ENCODE assay signal across 8 cellular contexts in genomic region chr7:2567663-2568238, GRCh38. TPM values are rescaled to one million over a fixed set of nuclear protein-coding genes. Genes with fewer than 3 reads are reported as not detected.
DNase-seq lines count a peak whose midpoint lies in the region; ATAC-seq, FAIRE-seq and TF ChIP-seq lines count a peak whose summit lies in the region.

No MANE protein-coding gene starts in this region.

- no peak for TF ChIP-seq CTCF in MCF 10A (IDR thresholded peaks at IDR 0.05; ENCODE audit: unreplicated experiment)
- no peak for TF ChIP-seq CTCF in breast epithelium (IDR thresholded peaks at IDR 0.05)
- TF ChIP-seq CTCF in ascending aorta (IDR thresholded peaks at IDR 0.05): peak; percentile 36 to 57 (median 38)
- peak in 2 of 3 experiments; percentile 15 to 44 for TF ChIP-seq CTCF in keratinocyte (optimal IDR thresholded peaks at IDR 0.05 in 1 of 3, IDR thresholded peaks at IDR 0.05 in 1 of 3, conservative IDR thresholded peaks at IDR 0.05 in 1 of 3; ENCODE audit: extremely low read depth in 1 of 3, insufficient read depth in 2 of 3, low read length in 3 of 3)

- H3K27ac ChIP-seq in breast epithelium: no peak overlapping the region
- H3K27ac ChIP-seq in ascending aorta: no peak overlapping the region
- H3K27ac ChIP-seq in keratinocyte (ENCODE audit: control insufficient read depth, insufficient read depth, low read length): no peak overlapping the region
- H3K27ac ChIP-seq in aorta (ENCODE audit: low read depth in 1 of 2, low read length in 2 of 2): no peak overlapping the region

- DNase-seq in MCF 10A (ENCODE audit: unreplicated experiment) (peak; percentile 6), breast epithelium (ENCODE audit: low spot score in 2 of 2) (no peak), ascending aorta (ENCODE audit: low spot score in 2 of 2) (no peak), keratinocyte (ENCODE audit: low read depth, low spot score) (no peak), aorta (peak in 1 of 2 donors; percentile 72), MV-4-11 (lab: John Stamatoyannopoulos, UW) (no peak), 8988T (no peak)

- no peaks in the 10 kb centered on the region for H3K36me3 ChIP-seq in breast epithelium
- peaks cover 7 to 8% of the 10 kb centered on the region in 2 donors for H3K36me3 ChIP-seq in ascending aorta
- H3K36me3 ChIP-seq in keratinocyte (ENCODE audit: control insufficient read depth in 2 of 2, extremely low read depth in 1 of 2, insufficient read depth in 2 of 2, low read length in 2 of 2): peaks cover 2 to 7% of the 10 kb centered on the region in 2 experiments
- no peaks in the 10 kb centered on the region for H3K36me3 ChIP-seq in aorta (ENCODE audit: control insufficient read depth in 1 of 2, insufficient read depth in 2 of 2, low read length in 1 of 2)

- H4K20me1 ChIP-seq in keratinocyte (ENCODE audit: control insufficient read depth, extremely low read depth, insufficient read depth, low read length): peaks cover 4% of the 10 kb centered on the region

- no peaks in the 10 kb centered on the region for H3K9me1 ChIP-seq in keratinocyte (ENCODE audit: control insufficient read depth, extremely low read depth, insufficient read depth, low read length)

- no peaks in the 10 kb centered on the region for H3K9me3 ChIP-seq in breast epithelium
- no peaks in the 10 kb centered on the region for H3K9me3 ChIP-seq in ascending aorta
- no peaks in the 10 kb centered on the region for H3K9me3 ChIP-seq in keratinocyte (ENCODE audit: control insufficient read depth, low read depth, low read length)
- H3K9me3 ChIP-seq in aorta (ENCODE audit: control insufficient read depth, low read length): no peaks in the 10 kb centered on the region

- no peak for FAIRE-seq in keratinocyte (lab: Jason Lieb, UNC)

- intact Hi-C loops in MCF 10A (cut with micrococcal nuclease): no loop called here
- intact Hi-C loops in breast epithelium (cut with DNase I; ENCODE audit: low total_unique reads): no loop called here
- intact Hi-C loops in ascending aorta (cut with DNase I): loop anchor here (1.0 kb wide), 1 partner anchor 114 kb away; no protein-coding TSS in a partner anchor
- intact Hi-C loops in aorta (cut with DNase I): loop anchor here in 1 of 2 donors (1.0 kb wide), 1 partner anchor 114 kb away; no protein-coding TSS in a partner anchor

- no peaks in the 10 kb centered on the region for H3K4me1 Mint-ChIP-seq in MCF 10A (ENCODE audit: insufficient read depth, unreplicated experiment)

- peaks cover 0 to 4% of the 10 kb centered on the region in 2 donors for H3K4me1 ChIP-seq in breast epithelium
- H3K4me1 ChIP-seq in ascending aorta: no peaks in the 10 kb centered on the region
- H3K4me1 ChIP-seq in keratinocyte (ENCODE audit: control insufficient read depth, extremely low read depth, insufficient read depth, low read length): peaks cover 10% of the 10 kb centered on the region
- H3K4me1 ChIP-seq in aorta (ENCODE audit: control insufficient read depth in 1 of 2, insufficient read depth in 2 of 2, low read length in 2 of 2): no peaks in the 10 kb centered on the region

- no peak overlapping the region for H3K9ac ChIP-seq in keratinocyte (ENCODE audit: control insufficient read depth, extremely low read depth, insufficient read depth, low read length)

- 30 to 34% methylated on average over 16 of the region's 16 CpGs for WGBS in aorta, 2 donors

- H3K79me2 ChIP-seq in keratinocyte (ENCODE audit: control insufficient read depth, insufficient read depth, low read length): peaks cover 7% of the 10 kb centered on the region

- no peak overlapping the region for H3K27ac Mint-ChIP-seq in MCF 10A (ENCODE audit: low read depth, unreplicated experiment)

- dilution Hi-C loops in keratinocyte (cut with MboI; ENCODE audit: extremely low pct_ligation_motif_present, low sequenced_read_pairs): no loop called here

- no peak overlapping the region for H3K4me2 ChIP-seq in keratinocyte (ENCODE audit: control insufficient read depth, extremely low read depth, insufficient read depth, low read depth, low read length)

- no peak for TF ChIP-seq POLR2A in breast epithelium (IDR thresholded peaks at IDR 0.05)

- H3K9me3 Mint-ChIP-seq in MCF 10A (ENCODE audit: unreplicated experiment): no peaks in the 10 kb centered on the region

- CTCF ChIA-PET in MCF 10A (lab: Yijun Ruan, JAX): interaction anchor here (1.0 to 1.2 kb wide), 2 partner anchors 75 to 103 kb away, joined by 3 to 6 read pairs; no protein-coding TSS in a partner anchor

- no peaks in the 10 kb centered on the region for H3K27me3 Mint-ChIP-seq in MCF 10A (ENCODE audit: insufficient read depth, unreplicated experiment)

- no peak overlapping the region for H2AFZ ChIP-seq in keratinocyte (ENCODE audit: control insufficient read depth, low read length)

- H3K4me3 ChIP-seq in breast epithelium (no peak overlapping the region), ascending aorta (no peak overlapping the region), keratinocyte (ENCODE audit: control insufficient read depth in 2 of 3, extremely low read depth in 1 of 3, insufficient read depth in 2 of 3, low read depth in 1 of 3, low read length in 3 of 3) (no peak overlapping the region), aorta (ENCODE audit: low read length in 2 of 2) (no peak overlapping the region)

- POLR2A ChIA-PET in MCF 10A (lab: Yijun Ruan, JAX): no interaction called here

- no TSS peak for BruUV-seq in MCF 10A (replicated peaks; lab: Mats Ljungman, UMichigan)

- no peak overlapping the region for H3K4me3 Mint-ChIP-seq in MCF 10A (ENCODE audit: unreplicated experiment)

- ATAC-seq in aorta (ENCODE audit: low FRiP score) (peak; percentile 55), HG02852 (IDR thresholded peaks at IDR 0.05; ENCODE audit: unreplicated experiment) (no peak)

- H3K36me3 Mint-ChIP-seq in MCF 10A (ENCODE audit: insufficient read depth, unreplicated experiment): peaks cover 21% of the 10 kb centered on the region

- no peaks in the 10 kb centered on the region for H3K27me3 ChIP-seq in breast epithelium
- H3K27me3 ChIP-seq in ascending aorta: no peaks in the 10 kb centered on the region
- H3K27me3 ChIP-seq in keratinocyte (ENCODE audit: control insufficient read depth, extremely low read depth, insufficient read depth, low read length): no peaks in the 10 kb centered on the region
- H3K27me3 ChIP-seq in aorta (ENCODE audit: control insufficient read depth in 1 of 2, insufficient read depth in 2 of 2, low read length in 1 of 2): no peaks in the 10 kb centered on the region

RNA-seq across cellular contexts. Expression of gene IQCE, which starts 9.0 kb away (rescaled TPM):
- 16.7 and 23.9 TPM in 2 replicates for total RNA-seq in MCF 10A (2022)
- 10 to 100 TPM; 13.4 to 22.7 (median 13.8) TPM for total RNA-seq in breast epithelium
- total RNA-seq in ascending aorta: 11.4 TPM
- polyA plus RNA-seq in keratinocyte: 4.7 to 9.1 TPM (median 5.2 TPM) in 3 replicates
- polyA plus RNA-seq in keratinocyte (2011; ENCODE audit: low read depth): 6.6 TPM
- polyA plus RNA-seq in keratinocyte (2011; cell fraction: cytosol; rRNA removed): 6.5 and 10.3 TPM in 2 replicates
- polyA plus RNA-seq in keratinocyte (2011; cell fraction: nucleus; rRNA removed): 15.0 and 18.3 TPM in 2 replicates
- polyA plus RNA-seq in keratinocyte (2012; ENCODE audit: low replicate concordance): 2.2 and 10.8 TPM in 2 replicates
- 8.2 to 16.2 TPM (median 8.6 TPM) in 3 replicates for polyA minus RNA-seq in keratinocyte
- 6.9 TPM for polyA minus RNA-seq in keratinocyte (2011; cell fraction: cytosol; rRNA and poly(A)+ RNA removed)
- 6.0 and 9.8 TPM in 2 replicates for polyA minus RNA-seq in keratinocyte (2011; cell fraction: nucleus; rRNA and poly(A)+ RNA removed)
- total RNA-seq in aorta: 10 to 100 TPM; 12.0 to 18.2 TPM
- 10 to 100 TPM in 1 of 2 donors, 1 to 10 TPM in 1; 6.1 to 10.5 TPM for polyA plus RNA-seq in aorta

RNA-seq across cellular contexts. Expression of gene BRAT1, which starts 12.4 kb away (rescaled TPM):
- total RNA-seq in MCF 10A (2022) (15.4 and 18.0 TPM in 2 replicates), breast epithelium (10 to 100 TPM; 20.8 to 36.4 (median 28.4) TPM), ascending aorta (84.0 TPM), aorta (10 to 100 TPM; 14.8 to 24.3 TPM)
- polyA plus RNA-seq in keratinocyte (6.4 to 12.6 TPM (median 10.0 TPM) in 3 replicates), aorta (10 to 100 TPM; 11.8 to 63.9 TPM)
- polyA plus RNA-seq in keratinocyte (2011; ENCODE audit: low read depth): 2.5 TPM
- polyA plus RNA-seq in keratinocyte (2011; cell fraction: cytosol; rRNA removed): 4.4 and 12.9 TPM in 2 replicates
- 22.6 and 32.9 TPM in 2 replicates for polyA plus RNA-seq in keratinocyte (2011; cell fraction: nucleus; rRNA removed)
- polyA plus RNA-seq in keratinocyte (2012; ENCODE audit: low replicate concordance): 9.7 and 18.5 TPM in 2 replicates
- 5.1 to 12.8 TPM (median 8.4 TPM) in 3 replicates for polyA minus RNA-seq in keratinocyte
- polyA minus RNA-seq in keratinocyte (2011; cell fraction: cytosol; rRNA and poly(A)+ RNA removed): 29.2 TPM
- 18.2 and 19.3 TPM in 2 replicates for polyA minus RNA-seq in keratinocyte (2011; cell fraction: nucleus; rRNA and poly(A)+ RNA removed)

RNA-seq across cellular contexts. Expression of gene LFNG, which starts 48.2 kb away (rescaled TPM):
- total RNA-seq in MCF 10A (2022) (1.7 and 2.4 TPM in 2 replicates), breast epithelium (10 to 100 TPM in 1 of 3 donors, 1 to 10 TPM in 2; 5.0 to 16.4 (median 9.1) TPM), ascending aorta (102 TPM), aorta (10 to 100 TPM; 14.0 to 30.6 TPM)
- polyA plus RNA-seq in keratinocyte (17.7 to 21.1 TPM (median 20.8 TPM) in 3 replicates), aorta (1 to 10 TPM; 2.3 to 5.8 TPM)
- polyA plus RNA-seq in keratinocyte (2011; ENCODE audit: low read depth): 2.1 TPM
- 7.5 and 18.4 TPM in 2 replicates for polyA plus RNA-seq in keratinocyte (2011; cell fraction: cytosol; rRNA removed)
- 24.0 and 32.4 TPM in 2 replicates for polyA plus RNA-seq in keratinocyte (2011; cell fraction: nucleus; rRNA removed)
- 9.3 and 26.0 TPM in 2 replicates for polyA plus RNA-seq in keratinocyte (2012; ENCODE audit: low replicate concordance)
- 13.9 to 24.5 TPM (median 14.2 TPM) in 3 replicates for polyA minus RNA-seq in keratinocyte
- polyA minus RNA-seq in keratinocyte (2011; cell fraction: cytosol; rRNA and poly(A)+ RNA removed): 40.9 TPM
- polyA minus RNA-seq in keratinocyte (2011; cell fraction: nucleus; rRNA and poly(A)+ RNA removed): 27.8 and 29.3 TPM in 2 replicates

Comparison
In these comparisons a context has a peak if more than half of its experiments do, and no peak if none do; other contexts are left out.
1. CTCF ChIP-seq: peak in ascending aorta (3 of 3) and keratinocyte (2 of 3); none in MCF 10A (single experiment) and breast epithelium (0 of 3).